1 cellular context compared by ENCODE assay signal in genomic region chr14:39212034-39212433, GRCh38.
TF ChIP-seq lines count a peak whose summit lies in the region.

No MANE protein-coding gene starts in this region.

TF ChIP-seq in K562, 482 proteins besides CTCF, POLR2A, EP300 and RAD21:
- TF ChIP-seq, protein P1, sequence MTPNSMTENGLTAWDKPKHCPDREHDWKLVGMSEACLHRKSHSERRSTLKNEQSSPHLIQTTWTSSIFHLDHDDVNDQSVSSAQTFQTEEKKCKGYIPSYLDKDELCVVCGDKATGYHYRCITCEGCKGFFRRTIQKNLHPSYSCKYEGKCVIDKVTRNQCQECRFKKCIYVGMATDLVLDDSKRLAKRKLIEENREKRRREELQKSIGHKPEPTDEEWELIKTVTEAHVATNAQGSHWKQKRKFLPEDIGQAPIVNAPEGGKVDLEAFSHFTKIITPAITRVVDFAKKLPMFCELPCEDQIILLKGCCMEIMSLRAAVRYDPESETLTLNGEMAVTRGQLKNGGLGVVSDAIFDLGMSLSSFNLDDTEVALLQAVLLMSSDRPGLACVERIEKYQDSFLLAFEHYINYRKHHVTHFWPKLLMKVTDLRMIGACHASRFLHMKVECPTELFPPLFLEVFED (CRISPR knock-in tag; conservative IDR thresholded peaks at IDR 0.05), result no peak
- TF ChIP-seq NFIC (IDR thresholded peaks at IDR 0.05), result peak; percentile 16; the same call in 1 of the 2 replicates
